Comparison of ENCODE assay signal across 21 cellular contexts in genomic region chr5:92695123-92696084, GRCh38.
DNase-seq lines count a peak whose midpoint lies in the region; ATAC-seq and TF ChIP-seq lines count a peak whose summit lies in the region.
"Had no signal": no experiment of that assay in that cellular context is flagged by ENCODE, and none has a peak within 500 bp of the region (broad histone marks: within the 10 kb centered on the region; RNA-seq: fewer than 3 reads in every experiment).

No MANE protein-coding gene starts in this region.

- TF ChIP-seq CTCF in right lobe of liver (IDR thresholded peaks at IDR 0.05), result no peak
- TF ChIP-seq CTCF in progenitor cell of endocrine pancreas (IDR thresholded peaks at IDR 0.05; ENCODE audit: unreplicated experiment), result no peak
- no peak for TF ChIP-seq CTCF in mammary epithelial cell (conservative IDR thresholded peaks at IDR 0.05 in 1 of 2, IDR thresholded peaks at IDR 0.05 in 1 of 2; ENCODE audit: extremely low read depth in 1 of 2, insufficient read depth in 1 of 2, low read depth in 1 of 2, low read length in 2 of 2)
- no peak for TF ChIP-seq CTCF in activated CD8-positive, alpha-beta T cell treated with anti-CD3 and anti-CD28 coated beads for 36 hours (IDR thresholded peaks at IDR 0.05)
- TF ChIP-seq CTCF in BE2C (IDR thresholded peaks at IDR 0.05; ENCODE audit: low read depth, low read length), result no peak

- H3K9ac ChIP-seq in mammary epithelial cell (ENCODE audit: insufficient read depth, low read length), result no peak overlapping the region
- H3K9ac ChIP-seq: BLaER1 treated with 17β-estradiol and CSF1 and Interleukin-3, amounts not matched to agents 10 nM and 100 nM; SK-N-SH had no signal

- no peak overlapping the region for H3K4me3 Mint-ChIP-seq in progenitor cell of endocrine pancreas (ENCODE audit: low read depth)
- H3K4me3 Mint-ChIP-seq in activated T-helper 2 cell treated with anti-CD3 and anti-CD28 coated beads, Interferon-gamma antibody, Interleukin-2, Interleukin-4, amounts not matched to agents 10 μg/mL and 5 μg/mL and 100 μg/mL, durations not matched to agents 14 hours and 24 hours and 36 hours (ENCODE audit: low read depth), result no peak overlapping the region
- H3K4me3 Mint-ChIP-seq in activated CD8-positive, alpha-beta T cell treated with anti-CD3 and anti-CD28 coated beads for 36 hours, result no peak overlapping the region
- H3K4me3 Mint-ChIP-seq: CD8-positive, alpha-beta memory T cell; IgD-negative memory B cell had no signal

- POLR2A ChIA-PET in activated CD8-positive, alpha-beta T cell treated with anti-CD3 and anti-CD28 coated beads for 36 hours (lab: Charles Lee), result no interaction called here

- CTCF ChIA-PET in mammary epithelial cell (lab: Charles Lee; ENCODE audit: low non-redundant PET), result no interaction called here
- CTCF ChIA-PET in activated CD8-positive, alpha-beta T cell treated with anti-CD3 and anti-CD28 coated beads for 36 hours (lab: Charles Lee), result no interaction called here

- H3K4me1 ChIP-seq in right lobe of liver (peaks cover 0 to 24% (median 2%) of the 10 kb centered on the region in 4 donors), mammary epithelial cell (ENCODE audit: insufficient read depth, low read length) (no peaks in the 10 kb centered on the region), BE2C (no peaks in the 10 kb centered on the region; the same call in 1 of the 2 replicates)
- H3K4me1 ChIP-seq: BLaER1 treated with 17β-estradiol and CSF1 and Interleukin-3, amounts not matched to agents 10 nM and 100 nM; HAP-1 had no signal

- no TSS peak for BruUV-seq in mammary epithelial cell (replicated peaks; lab: Mats Ljungman, UMichigan)

- H3K36me3 ChIP-seq in right lobe of liver (no peaks in the 10 kb centered on the region), mammary epithelial cell (ENCODE audit: insufficient read depth, low read length) (no peaks in the 10 kb centered on the region), BE2C (no peaks in the 10 kb centered on the region)
- H3K36me3 ChIP-seq: BLaER1 treated with 17β-estradiol and CSF1 and Interleukin-3, amounts not matched to agents 10 nM and 100 nM; HAP-1 had no signal

- H3K27me3 ChIP-seq in right lobe of liver, result no peaks in the 10 kb centered on the region
- no peaks in the 10 kb centered on the region for H3K27me3 ChIP-seq in mammary epithelial cell (ENCODE audit: insufficient read depth, low read length)
- no peaks in the 10 kb centered on the region for H3K27me3 ChIP-seq in BE2C
- H3K27me3 ChIP-seq: BLaER1 treated with 17β-estradiol and CSF1 and Interleukin-3, amounts not matched to agents 10 nM and 100 nM had no signal

- DNase-seq in NCI-H2227 (lab: John Stamatoyannopoulos, UW; ENCODE audit: unreplicated experiment), result peak; percentile 31
- peak; percentile 80 for DNase-seq in cerebellar cortex (ENCODE audit: low spot score)
- DNase-seq in right lobe of liver, result no peak
- no peak for DNase-seq in progenitor cell of endocrine pancreas (ENCODE audit: low spot score, unreplicated experiment)
- no peak for DNase-seq in activated T-helper 2 cell treated with anti-CD3 and anti-CD28 coated beads, Interferon-gamma antibody, Interleukin-2, Interleukin-4, amounts not matched to agents 10 μg/mL and 5 μg/mL and 100 μg/mL, durations not matched to agents 14 hours and 24 hours and 36 hours (ENCODE audit: low spot score)
- DNase-seq in mammary epithelial cell, result no peak
- DNase-seq in activated CD8-positive, alpha-beta T cell treated with anti-CD3 and anti-CD28 coated beads for 36 hours, result no peak
- DNase-seq in BE2C, result no peak
- DNase-seq: CD8-positive, alpha-beta memory T cell; DMS79 treated with DMSO at 0.1 percent for 48 hours; GDM1; Karpas-422; NCI-H1436; NCI-H1930; NCI-H446 treated with DMSO at 0.1 percent for 48 hours; NCI-H748 treated with DMSO at 0.1 percent for 48 hours; SHP77 treated with DMSO at 0.1 percent for 48 hours; SK-N-SH had no signal

- peak overlapping the region in 2 of 3 donors; percentile 48 to 52 for H3K27ac ChIP-seq in right lobe of liver
- no peak overlapping the region for H3K27ac ChIP-seq in mammary epithelial cell (ENCODE audit: insufficient read depth, low read depth, low read length)
- H3K27ac ChIP-seq: BLaER1 treated with 17β-estradiol and CSF1 and Interleukin-3, amounts not matched to agents 10 nM and 100 nM had no signal

- H3K4me3 ChIP-seq in right lobe of liver (no peak overlapping the region), mammary epithelial cell (replicated peaks in 1 of 3; ENCODE audit: insufficient read depth in 1 of 3, low read depth in 2 of 3, low read length in 3 of 3) (no peak overlapping the region), BE2C (ENCODE audit: low read depth, low read length) (no peak overlapping the region)
- H3K4me3 ChIP-seq: BLaER1 treated with 17β-estradiol and CSF1 and Interleukin-3, amounts not matched to agents 10 nM and 100 nM; HAP-1 had no signal

- H3K27ac Mint-ChIP-seq in progenitor cell of endocrine pancreas, result peak overlapping the region; percentile 80
- no peak overlapping the region for H3K27ac Mint-ChIP-seq in activated T-helper 2 cell treated with anti-CD3 and anti-CD28 coated beads, Interferon-gamma antibody, Interleukin-2, Interleukin-4, amounts not matched to agents 10 μg/mL and 5 μg/mL and 100 μg/mL, durations not matched to agents 14 hours and 24 hours and 36 hours
- H3K27ac Mint-ChIP-seq in activated CD8-positive, alpha-beta T cell treated with anti-CD3 and anti-CD28 coated beads for 36 hours, result no peak overlapping the region
- H3K27ac Mint-ChIP-seq: CD8-positive, alpha-beta memory T cell; IgD-negative memory B cell had no signal

- TF ChIP-seq POLR2A in right lobe of liver (IDR thresholded peaks at IDR 0.05), result no peak

- dilution Hi-C loops in mammary epithelial cell (cut with HindIII; ENCODE audit: low sequenced_read_pairs), result no loop called here

- H3K9me3 ChIP-seq in right lobe of liver, result no peaks in the 10 kb centered on the region
- no peaks in the 10 kb centered on the region for H3K9me3 ChIP-seq in mammary epithelial cell (replicated peaks; ENCODE audit: insufficient read depth, low read length)
- no peaks in the 10 kb centered on the region for H3K9me3 ChIP-seq in BE2C
- H3K9me3 ChIP-seq: BLaER1 treated with 17β-estradiol and CSF1 and Interleukin-3, amounts not matched to agents 10 nM and 100 nM; HAP-1; SK-N-SH had no signal

- WGBS in right lobe of liver (ENCODE audit: insufficient coverage, low coverage, low lambda C conversion rate, missing lambda C conversion rate), result 21% methylated on average over 5 of the region's 6 CpGs
- 35% methylated on average over 5 of the region's 6 CpGs for whole genome bisulfite sequencing in mammary epithelial cell (ENCODE audit: low coverage, missing lambda C conversion rate)

- peaks cover 7% of the 10 kb centered on the region for H3K9me3 Mint-ChIP-seq in progenitor cell of endocrine pancreas (ENCODE audit: low read depth)
- peaks cover 13% of the 10 kb centered on the region for H3K9me3 Mint-ChIP-seq in activated T-helper 2 cell treated with anti-CD3 and anti-CD28 coated beads, Interferon-gamma antibody, Interleukin-2, Interleukin-4, amounts not matched to agents 10 μg/mL and 5 μg/mL and 100 μg/mL, durations not matched to agents 14 hours and 24 hours and 36 hours
- H3K9me3 Mint-ChIP-seq in activated CD8-positive, alpha-beta T cell treated with anti-CD3 and anti-CD28 coated beads for 36 hours, result peaks cover 3% of the 10 kb centered on the region

- no peak overlapping the region for H2AFZ ChIP-seq in mammary epithelial cell (ENCODE audit: low read depth, low read length)

- no peaks in the 10 kb centered on the region for H3K36me3 Mint-ChIP-seq in progenitor cell of endocrine pancreas (ENCODE audit: insufficient read depth)
- no peaks in the 10 kb centered on the region for H3K36me3 Mint-ChIP-seq in activated T-helper 2 cell treated with anti-CD3 and anti-CD28 coated beads, Interferon-gamma antibody, Interleukin-2, Interleukin-4, amounts not matched to agents 10 μg/mL and 5 μg/mL and 100 μg/mL, durations not matched to agents 14 hours and 24 hours and 36 hours (ENCODE audit: low read depth)
- no peaks in the 10 kb centered on the region for H3K36me3 Mint-ChIP-seq in activated CD8-positive, alpha-beta T cell treated with anti-CD3 and anti-CD28 coated beads for 36 hours (ENCODE audit: low read depth)
- H3K36me3 Mint-ChIP-seq: CD8-positive, alpha-beta memory T cell; IgD-negative memory B cell had no signal

- no peaks in the 10 kb centered on the region for H4K20me1 ChIP-seq in mammary epithelial cell (ENCODE audit: insufficient read depth, low read length)
- H4K20me1 ChIP-seq: BLaER1 treated with 17β-estradiol and CSF1 and Interleukin-3, amounts not matched to agents 10 nM and 100 nM had no signal

- peaks cover 10% of the 10 kb centered on the region for H3K4me1 Mint-ChIP-seq in progenitor cell of endocrine pancreas (ENCODE audit: low read depth)
- H3K4me1 Mint-ChIP-seq in activated T-helper 2 cell treated with anti-CD3 and anti-CD28 coated beads, Interferon-gamma antibody, Interleukin-2, Interleukin-4, amounts not matched to agents 10 μg/mL and 5 μg/mL and 100 μg/mL, durations not matched to agents 14 hours and 24 hours and 36 hours (ENCODE audit: low read depth), result no peaks in the 10 kb centered on the region
- H3K4me1 Mint-ChIP-seq in activated CD8-positive, alpha-beta T cell treated with anti-CD3 and anti-CD28 coated beads for 36 hours (ENCODE audit: low read depth), result no peaks in the 10 kb centered on the region
- H3K4me1 Mint-ChIP-seq: CD8-positive, alpha-beta memory T cell; IgD-negative memory B cell had no signal

- no peaks in the 10 kb centered on the region for H3K27me3 Mint-ChIP-seq in progenitor cell of endocrine pancreas
- H3K27me3 Mint-ChIP-seq in activated T-helper 2 cell treated with anti-CD3 and anti-CD28 coated beads, Interferon-gamma antibody, Interleukin-2, Interleukin-4, amounts not matched to agents 10 μg/mL and 5 μg/mL and 100 μg/mL, durations not matched to agents 14 hours and 24 hours and 36 hours (ENCODE audit: low read depth), result no peaks in the 10 kb centered on the region
- H3K27me3 Mint-ChIP-seq in activated CD8-positive, alpha-beta T cell treated with anti-CD3 and anti-CD28 coated beads for 36 hours, result no peaks in the 10 kb centered on the region
- H3K27me3 Mint-ChIP-seq: CD8-positive, alpha-beta memory T cell; IgD-negative memory B cell had no signal

- intact Hi-C loops in right lobe of liver (cut with DNase I), result no loop called here
- intact Hi-C loops in activated T-helper 2 cell treated with anti-CD3 and anti-CD28 coated beads, Interferon-gamma antibody, Interleukin-2, Interleukin-4, amounts not matched to agents 10 μg/mL and 5 μg/mL and 100 μg/mL, durations not matched to agents 14 hours and 24 hours and 36 hours (cut with micrococcal nuclease), result no loop called here
- intact Hi-C loops in mammary epithelial cell (cut with micrococcal nuclease), result no loop called here
- intact Hi-C loops in activated CD8-positive, alpha-beta T cell treated with anti-CD3 and anti-CD28 coated beads for 36 hours (cut with micrococcal nuclease), result no loop called here

- H3K79me2 ChIP-seq in mammary epithelial cell (ENCODE audit: insufficient read depth, low read length), result no peaks in the 10 kb centered on the region

- H3K4me2 ChIP-seq in mammary epithelial cell (ENCODE audit: insufficient read depth, low read depth, low read length), result no peak overlapping the region
- H3K4me2 ChIP-seq: BLaER1 treated with 17β-estradiol and CSF1 and Interleukin-3, amounts not matched to agents 10 nM and 100 nM; SK-N-SH had no signal

- in situ Hi-C loops in mammary epithelial cell (cut with MboI; ENCODE audit: low sequenced_read_pairs in 2 of 2), result no loop called here

- ATAC-seq in right lobe of liver, result peak; percentile 80 to 92 (median 83)
- no peak for ATAC-seq in activated CD8-positive, alpha-beta T cell treated with anti-CD3 and anti-CD28 coated beads for 36 hours

Comparison
In these comparisons a context has a peak if more than half of its experiments do, and no peak if none do; other contexts are left out.
1. DNase-seq: peak in NCI-H2227 (single experiment) and cerebellar cortex (single experiment); none in right lobe of liver (0 of 3), progenitor cell of endocrine pancreas (single experiment), activated T-helper 2 cell treated with anti-CD3 and anti-CD28 coated beads, Interferon-gamma antibody, Interleukin-2, Interleukin-4, amounts not matched to agents 10 μg/mL and 5 μg/mL and 100 μg/mL, durations not matched to agents 14 hours and 24 hours and 36 hours (single experiment), mammary epithelial cell (single experiment), activated CD8-positive, alpha-beta T cell treated with anti-CD3 and anti-CD28 coated beads for 36 hours (single experiment) and BE2C (single experiment).